8 cellular contexts compared by ENCODE assay signal in the genomic region with DNA sequence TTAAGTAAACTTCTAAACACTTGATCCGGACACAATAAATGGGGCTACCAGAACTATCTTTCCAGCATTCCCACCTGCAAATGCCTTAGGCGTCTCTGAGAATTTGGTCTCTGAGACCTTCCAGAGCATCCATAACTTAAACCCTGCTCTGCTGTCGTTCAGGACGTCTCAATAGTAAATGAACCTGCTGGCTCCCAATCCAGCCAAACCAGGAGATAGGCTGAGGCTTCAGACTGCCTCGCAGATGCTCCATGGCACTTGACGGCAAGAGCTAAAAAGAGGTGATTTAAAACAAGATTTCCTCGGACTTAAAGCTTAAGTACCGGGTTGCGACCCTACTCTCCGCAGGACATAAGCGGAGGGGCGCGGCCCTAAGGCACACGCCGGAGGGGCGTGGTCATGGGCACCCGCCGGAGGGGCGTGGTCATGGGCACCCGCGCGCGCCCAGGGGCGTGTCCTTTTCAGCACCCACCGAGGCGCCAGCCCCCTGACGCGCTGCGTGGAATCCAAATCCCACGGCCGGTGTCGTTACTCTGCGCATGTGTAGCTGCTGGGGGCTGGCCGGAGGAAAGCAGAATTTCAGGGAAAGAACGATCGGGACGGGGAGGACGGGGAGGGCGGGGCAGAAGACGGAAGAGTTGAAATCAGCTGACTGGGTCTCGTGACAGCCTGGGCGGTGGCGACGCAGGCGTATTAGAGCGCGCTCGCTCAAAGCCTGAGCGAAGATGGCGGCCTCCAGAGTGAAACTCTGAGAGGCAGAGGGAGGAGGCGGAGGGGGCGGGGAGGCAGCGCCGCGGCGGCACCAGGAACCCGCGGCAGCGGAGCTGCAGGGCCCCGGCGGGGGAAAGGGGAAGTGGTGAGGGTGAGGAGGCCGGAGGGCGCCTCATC. TPM values are rescaled to one million over a fixed set of nuclear protein-coding genes. Genes with fewer than 3 reads are reported as not detected.
A peak's percentile ranks its signal among the peaks of the same experiment; 100 is the strongest.
DNase-seq lines count a peak whose midpoint lies in the region; ATAC-seq and TF ChIP-seq lines count a peak whose summit lies in the region.

A gene with protein sequence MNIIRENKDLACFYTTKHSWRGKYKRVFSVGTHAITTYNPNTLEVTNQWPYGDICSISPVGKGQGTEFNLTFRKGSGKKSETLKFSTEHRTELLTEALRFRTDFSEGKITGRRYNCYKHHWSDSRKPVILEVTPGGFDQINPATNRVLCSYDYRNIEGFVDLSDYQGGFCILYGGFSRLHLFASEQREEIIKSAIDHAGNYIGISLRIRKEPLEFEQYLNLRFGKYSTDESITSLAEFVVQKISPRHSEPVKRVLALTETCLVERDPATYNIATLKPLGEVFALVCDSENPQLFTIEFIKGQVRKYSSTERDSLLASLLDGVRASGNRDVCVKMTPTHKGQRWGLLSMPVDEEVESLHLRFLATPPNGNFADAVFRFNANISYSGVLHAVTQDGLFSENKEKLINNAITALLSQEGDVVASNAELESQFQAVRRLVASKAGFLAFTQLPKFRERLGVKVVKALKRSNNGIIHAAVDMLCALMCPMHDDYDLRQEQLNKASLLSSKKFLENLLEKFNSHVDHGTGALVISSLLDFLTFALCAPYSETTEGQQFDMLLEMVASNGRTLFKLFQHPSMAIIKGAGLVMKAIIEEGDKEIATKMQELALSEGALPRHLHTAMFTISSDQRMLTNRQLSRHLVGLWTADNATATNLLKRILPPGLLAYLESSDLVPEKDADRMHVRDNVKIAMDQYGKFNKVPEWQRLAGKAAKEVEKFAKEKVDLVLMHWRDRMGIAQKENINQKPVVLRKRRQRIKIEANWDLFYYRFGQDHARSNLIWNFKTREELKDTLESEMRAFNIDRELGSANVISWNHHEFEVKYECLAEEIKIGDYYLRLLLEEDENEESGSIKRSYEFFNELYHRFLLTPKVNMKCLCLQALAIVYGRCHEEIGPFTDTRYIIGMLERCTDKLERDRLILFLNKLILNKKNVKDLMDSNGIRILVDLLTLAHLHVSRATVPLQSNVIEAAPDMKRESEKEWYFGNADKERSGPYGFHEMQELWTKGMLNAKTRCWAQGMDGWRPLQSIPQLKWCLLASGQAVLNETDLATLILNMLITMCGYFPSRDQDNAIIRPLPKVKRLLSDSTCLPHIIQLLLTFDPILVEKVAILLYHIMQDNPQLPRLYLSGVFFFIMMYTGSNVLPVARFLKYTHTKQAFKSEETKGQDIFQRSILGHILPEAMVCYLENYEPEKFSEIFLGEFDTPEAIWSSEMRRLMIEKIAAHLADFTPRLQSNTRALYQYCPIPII (N-terminal part only) (plus strand): TSS at position 696 of the 888 bp plus-strand sequence. CDS start 17,049 bp downstream, outside the sequence.

- under 1% methylated on average over 63 of the region's 63 CpGs for WGBS in right cardiac atrium
- 1 to 2% (median 2%) methylated on average over 48 to 63 of the region's 63 CpGs for WGBS in psoas muscle, 3 donors
- WGBS in urinary bladder, result under 1% methylated on average over 63 of the region's 63 CpGs

- peak within 1 kb of the TSS; percentile 86 for H3K4me3 ChIP-seq in right cardiac atrium (ENCODE audit: low read length)
- peak within 1 kb of the TSS; percentile 98 for H3K4me3 ChIP-seq in psoas muscle
- peak within 1 kb of the TSS; percentile 91 for H3K4me3 ChIP-seq in urinary bladder (ENCODE audit: low read depth, low read length)

- no peak for TF ChIP-seq CTCF in psoas muscle (IDR thresholded peaks at IDR 0.05)

- H3K27ac ChIP-seq in right cardiac atrium (ENCODE audit: low read length) (peak within 1 kb of the TSS; percentile 70), psoas muscle (peak within 1 kb of the TSS; percentile 89), urinary bladder (ENCODE audit: low read depth) (peak within 1 kb of the TSS; percentile 82)

- no peaks in the 10 kb centered on the region for H3K27me3 ChIP-seq in right cardiac atrium (ENCODE audit: control insufficient read depth, insufficient read depth)
- no peaks in the 10 kb centered on the region for H3K27me3 ChIP-seq in psoas muscle (ENCODE audit: insufficient read depth in 3 of 3, low read length in 2 of 3)

- ATAC-seq in GM18502 (IDR thresholded peaks at IDR 0.05; ENCODE audit: poor library complexity, unreplicated experiment) (peak; percentile 91), HG02943 (IDR thresholded peaks at IDR 0.05; ENCODE audit: low read depth, unreplicated experiment) (peak; percentile 85), right cardiac atrium (peak; percentile 98), psoas muscle (peak; percentile 98 to 99 (median 98))

- DNase-seq in NCI-H187 (lab: John Stamatoyannopoulos, UW), result peak; percentile 89 to 93
- DNase-seq in T-helper 2 cell, result peak; percentile 79 to 97 (median 87)
- peak; percentile 46 to 99 (median 91) for DNase-seq in anterior cingulate cortex (lab: John Stamatoyannopoulos, UW)
- DNase-seq in right cardiac atrium, result peak; percentile 96 to 98 (median 97)
- peak; percentile 94 to 96 for DNase-seq in psoas muscle

- H3K4me1 ChIP-seq in right cardiac atrium (ENCODE audit: control insufficient read depth, insufficient read depth, low read length), result no peaks in the 10 kb centered on the region
- peaks cover 18% of the 10 kb centered on the region for H3K4me1 ChIP-seq in psoas muscle
- H3K4me1 ChIP-seq in urinary bladder (ENCODE audit: insufficient read depth), result no peaks in the 10 kb centered on the region

- intact Hi-C loops in right cardiac atrium (cut with DNase I) (no loop called here), psoas muscle (cut with DNase I) (no loop called here)

- H3K9me3 ChIP-seq in right cardiac atrium (ENCODE audit: control insufficient read depth, low read length) (no peaks in the 10 kb centered on the region), psoas muscle (no peaks in the 10 kb centered on the region)

- H3K36me3 ChIP-seq in psoas muscle (ENCODE audit: insufficient read depth in 1 of 2, low read depth in 1 of 2) (peaks cover 0 to 9% of the 10 kb centered on the region in 2 donors), urinary bladder (ENCODE audit: insufficient read depth) (no peaks in the 10 kb centered on the region)

RNA-seq across cellular contexts. Expression of the gene that starts here (rescaled TPM):
- total RNA-seq in right cardiac atrium, result 10 to 100 TPM; 29.4 to 32.4 (median 31.2) TPM
- polyA plus RNA-seq in right cardiac atrium, result 9.3 TPM
- total RNA-seq in psoas muscle, result 10 to 100 TPM; 20.0 to 30.9 (median 26.0) TPM
- polyA plus RNA-seq in psoas muscle, result 10 to 100 TPM in 2 of 3 donors, 1 to 10 TPM in 1; 7.4 to 24.9 (median 16.0) TPM
- 111 TPM for total RNA-seq in urinary bladder
- polyA plus RNA-seq in urinary bladder, result 17.3 TPM

Comparison
In these comparisons a context has a peak if more than half of its experiments do, and no peak if none do; other contexts are left out.
1. Peak in every context shown above with its lines: DNase-seq, ATAC-seq, H3K4me3 ChIP-seq and H3K27ac ChIP-seq.